ENCODE assay signal across 23 cellular contexts in the genomic region with DNA sequence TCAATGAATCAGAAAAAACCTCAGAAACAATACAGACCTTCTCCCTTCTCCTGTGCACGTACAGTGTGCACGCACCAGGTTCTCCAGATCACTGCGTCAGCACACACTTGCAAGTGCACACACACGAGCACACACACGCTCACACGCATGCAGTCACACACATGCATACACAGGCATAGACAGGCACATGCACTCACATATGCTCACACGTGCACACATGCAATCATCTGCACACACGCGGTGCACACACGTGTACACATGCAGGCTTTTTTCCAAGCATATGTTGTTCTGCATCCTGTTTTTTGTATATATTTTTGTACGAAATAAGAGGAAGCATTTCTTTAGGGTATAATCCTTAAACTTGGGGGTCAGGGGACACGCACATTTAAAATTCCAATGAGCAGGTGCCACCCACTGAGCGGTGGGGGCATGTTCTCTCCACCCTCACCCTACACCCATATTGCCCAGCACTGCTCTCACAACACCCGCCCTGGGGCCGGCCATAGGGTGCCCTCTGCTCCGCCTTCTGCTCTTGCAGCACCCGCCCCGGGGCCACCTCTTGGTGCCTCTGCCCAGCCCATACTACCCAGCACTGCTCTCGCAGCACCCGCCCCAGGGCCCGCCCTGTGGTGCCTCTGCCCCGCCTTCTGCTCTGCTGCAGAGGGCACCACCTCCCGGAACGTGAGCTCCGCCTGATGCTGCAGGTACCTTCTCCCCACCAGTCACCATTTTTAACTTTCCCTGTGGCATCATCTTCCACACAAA. TPM values are rescaled to one million over a fixed set of nuclear protein-coding genes. Genes with fewer than 3 reads are reported as not detected.
DNase-seq lines count a peak whose midpoint lies in the region; ATAC-seq, FAIRE-seq and TF ChIP-seq lines count a peak whose summit lies in the region.
"Had no signal": no experiment of that assay in that cellular context is flagged by ENCODE, and none has a peak within 500 bp of the region (broad histone marks: within the 10 kb centered on the region; RNA-seq: fewer than 3 reads in every experiment).

No MANE protein-coding gene starts in this region.

- H3K4me2 ChIP-seq in HCT116 (ENCODE audit: low read length) (no peak overlapping the region), K562 (ENCODE audit: insufficient read depth, low read length) (no peak overlapping the region)

- H3K4me1 ChIP-seq in HCT116 (ENCODE audit: control insufficient read depth in 1 of 2, insufficient read depth in 2 of 2, low read length in 2 of 2): 0 out of 4 replicates have a peak, but pooled peaks cover 0 to 2% of the 10 kb centered on the region in 2 experiments
- H3K4me1 ChIP-seq in K562 (replicated peaks in 1 of 2; ENCODE audit: control insufficient read depth in 2 of 2, insufficient read depth in 2 of 2, low read length in 2 of 2): peaks cover 0 to 11% of the 10 kb centered on the region in 2 experiments; a peak in 2 of 5 replicates
- H3K4me1 ChIP-seq: breast epithelium, pancreas, right lobe of liver had no signal

- H4K20me1 ChIP-seq in HCT116 (ENCODE audit: insufficient read depth) (peaks cover 15% of the 10 kb centered on the region; the same call in 1 of the 2 replicates), K562 (replicated peaks; ENCODE audit: control insufficient read depth, insufficient read depth, low read length) (peaks cover 17% of the 10 kb centered on the region)

- H3K4me3 ChIP-seq in HCT116 (replicated peaks in 1 of 2; ENCODE audit: low read depth in 1 of 2, low read length in 2 of 2): no peak overlapping the region
- no peak overlapping the region for H3K4me3 ChIP-seq in K562
- H3K4me3 ChIP-seq: breast epithelium, pancreas, right lobe of liver had no signal

- no peak overlapping the region for H3K4me3 Mint-ChIP-seq in memory B cell
- H3K4me3 Mint-ChIP-seq: CD4-positive, alpha-beta T cell; IgD-negative memory B cell; naive thymus-derived CD4-positive, alpha-beta T cell had no signal

- RAD21 ChIA-PET in HCT116 (lab: Charles Lee; ENCODE audit: low non-redundant PET in 1 of 2, low total read pairs in 2 of 2, uncharacterized antibody in 2 of 2, unreplicated experiment in 2 of 2): no interaction called here

- peak overlapping the region; percentile 26 for H3K27ac Mint-ChIP-seq in memory B cell
- H3K27ac Mint-ChIP-seq: CD4-positive, alpha-beta T cell had no signal

- DNase-seq in Caki2 (ENCODE audit: low read depth): peak; percentile 23
- no peak for DNase-seq in HCT116 (ENCODE audit: low read depth, low spot score)
- DNase-seq in K562 (ENCODE audit: extremely low read depth in 1 of 4, low spot score in 3 of 4): no peak
- DNase-seq in memory B cell (ENCODE audit: low spot score in 2 of 2): no peak
- DNase-seq in DMS79 (lab: John Stamatoyannopoulos, UW): no peak
- no peak for DNase-seq in activated CD4-positive, alpha-beta T cell treated with anti-CD3 and anti-CD28 coated beads, Interleukin-2, amount 50 U/mL, for 48 hours
- DNase-seq: activated CD8-positive, alpha-beta memory T cell treated with anti-CD3 and anti-CD28 coated beads for 24 hours; activated naive CD4-positive, alpha-beta T cell treated with Interleukin-2 at 50 U/mL for 16 hours; activated T-cell treated with anti-CD3 and anti-CD28 coated beads, Interleukin-2, amount 50 U/mL, for 48 hours; amniotic stem cell; CD4-positive, alpha-beta T cell; DMS53; left cardiac atrium; naive thymus-derived CD4-positive, alpha-beta T cell; pancreas; right lobe of liver; RPMI8226; stimulated activated CD8-positive, alpha-beta memory T cell treated with anti-CD3 and anti-CD28 coated beads, Interleukin-4, amount 100 ng/mL, for 48 hours had no signal

- FAIRE-seq in K562 (lab: Jason Lieb, UNC): no peak
- FAIRE-seq: endometrium, pancreas had no signal

- intact Hi-C loops in HCT116 (cut with micrococcal nuclease) (no loop called here), K562 (cut with micrococcal nuclease) (no loop called here)

- no peaks in the 10 kb centered on the region for H3K27me3 Mint-ChIP-seq in memory B cell
- H3K27me3 Mint-ChIP-seq: CD4-positive, alpha-beta T cell; IgD-negative memory B cell; naive thymus-derived CD4-positive, alpha-beta T cell had no signal

- peaks cover 94% of the 10 kb centered on the region for H3K79me2 ChIP-seq in HCT116 (ENCODE audit: insufficient read depth, low read length)
- peaks cover 20% of the 10 kb centered on the region; the same call in 2 of the 3 replicates for H3K79me2 ChIP-seq in K562 (ENCODE audit: control insufficient read depth, insufficient read depth, low read length)

- in situ Hi-C loops in Caki2 (cut with HindIII; ENCODE audit: low pct_unique_long_range_greater_than_20kb, low sequenced_read_pairs) (no loop called here), K562 (cut with MboI) (no loop called here)

- no peak overlapping the region for H3K27ac ChIP-seq in HCT116 (ENCODE audit: low read depth, low read length)
- no peak overlapping the region for H3K27ac ChIP-seq in K562 (ENCODE audit: extremely low read depth, low read depth, low read length)
- H3K27ac ChIP-seq: breast epithelium, pancreas, right lobe of liver had no signal

- TF ChIP-seq POLR2A in HCT116 (IDR thresholded peaks at IDR 0.05; ENCODE audit: borderline replicate concordance, extremely low read depth, insufficient read depth, insufficient read length) (no peak), K562 (conservative IDR thresholded peaks at IDR 0.05) (no peak)

- peaks cover 4% of the 10 kb centered on the region for H3K9me1 ChIP-seq in K562 (ENCODE audit: control insufficient read depth, insufficient read depth, low read length)

- H3K9ac ChIP-seq in HCT116 (ENCODE audit: low read length) (no peak overlapping the region), K562 (ENCODE audit: insufficient read depth in 1 of 2, low read depth in 2 of 2, low read length in 2 of 2) (no peak overlapping the region)

- TF ChIP-seq CTCF in HCT116 (IDR thresholded peaks at IDR 0.05 in 2 of 3, conservative IDR thresholded peaks at IDR 0.05 in 1 of 3; ENCODE audit: borderline replicate concordance in 1 of 3, insufficient read depth in 1 of 3, low read depth in 2 of 3, low read length in 2 of 3) (no peak), K562 (IDR thresholded peaks at IDR 0.05 in 2 of 3, conservative IDR thresholded peaks at IDR 0.05 in 1 of 3; ENCODE audit: insufficient read depth in 2 of 3, low read depth in 1 of 3, low read length in 3 of 3) (no peak)

- H3K9me2 ChIP-seq in HCT116 (ENCODE audit: insufficient read depth): no peaks in the 10 kb centered on the region

- POLR2A ChIA-PET in HCT116 (lab: Charles Lee) (no interaction called here), K562 (lab: Yijun Ruan, JAX) (interaction anchor here (1.2 kb wide), 1 partner anchor 84 kb away, joined by 3 read pairs; no protein-coding TSS in a partner anchor)

- no peaks in the 10 kb centered on the region for H3K9me3 Mint-ChIP-seq in memory B cell
- H3K9me3 Mint-ChIP-seq: CD4-positive, alpha-beta T cell; IgD-negative memory B cell had no signal

- WGBS in K562 (ENCODE audit: insufficient coverage, low coverage, missing lambda C conversion rate): 95% methylated on average over 16 of the region's 25 CpGs

- H3K4me1 Mint-ChIP-seq in memory B cell: peaks cover 4% of the 10 kb centered on the region

- peaks cover 35% of the 10 kb centered on the region for H3K36me3 Mint-ChIP-seq in memory B cell

- no peak for TF ChIP-seq EP300 in K562 (IDR thresholded peaks at IDR 0.05; ENCODE audit: low read length)

- H2AFZ ChIP-seq in HCT116 (ENCODE audit: low read depth, low read length, poor library complexity, severe bottlenecking): no peak overlapping the region
- no peak overlapping the region for H2AFZ ChIP-seq in K562 (ENCODE audit: low read depth, low read length)

- H3K27me3 ChIP-seq in HCT116 (ENCODE audit: insufficient read depth, low read length): no peaks in the 10 kb centered on the region
- no peaks in the 10 kb centered on the region for H3K27me3 ChIP-seq in K562 (ENCODE audit: control insufficient read depth in 2 of 2, insufficient read depth in 2 of 2, low read length in 2 of 2)
- H3K27me3 ChIP-seq: breast epithelium, pancreas, right lobe of liver had no signal

- CTCF ChIA-PET in HCT116 (lab: Charles Lee) (interaction anchor here (1.5 kb wide), 1 partner anchor 25 kb away, joined by 3 read pairs; no protein-coding TSS in a partner anchor), K562 (lab: Yijun Ruan, JAX; ENCODE audit: low intra/inter-chr PET ratio) (no interaction called here)

- TF ChIP-seq RAD21 in HCT116 (IDR thresholded peaks at IDR 0.05; ENCODE audit: low read depth) (no peak), K562 (CRISPR knock-in tag; conservative IDR thresholded peaks at IDR 0.05 in 1 of 2, IDR thresholded peaks at IDR 0.05 in 1 of 2) (no peak)

- no peaks in the 10 kb centered on the region for H3K9me3 ChIP-seq in HCT116 (ENCODE audit: control insufficient read depth in 1 of 2, insufficient read depth in 1 of 2, low read depth in 1 of 2, low read length in 2 of 2)
- H3K9me3 ChIP-seq in K562 (replicated peaks; ENCODE audit: control insufficient read depth, insufficient read depth, low read depth, low read length): no peaks in the 10 kb centered on the region
- H3K9me3 ChIP-seq: breast epithelium, pancreas, right lobe of liver had no signal

- H3K36me3 ChIP-seq in HCT116 (ENCODE audit: control insufficient read depth in 1 of 2, insufficient read depth in 2 of 2, low read length in 2 of 2): peaks cover 41 to 54% of the 10 kb centered on the region in 2 experiments
- peaks cover 89% of the 10 kb centered on the region for H3K36me3 ChIP-seq in K562 (ENCODE audit: control insufficient read depth, insufficient read depth, low read length)
- H3K36me3 ChIP-seq: breast epithelium had no signal

- ATAC-seq in HCT116 (peak; percentile 99), K562 (no peak), memory B cell (ENCODE audit: low read depth) (no peak), HG02571 (IDR thresholded peaks at IDR 0.05; ENCODE audit: unreplicated experiment) (no peak), GM21528 (IDR thresholded peaks at IDR 0.05; ENCODE audit: low FRiP score, unreplicated experiment) (no peak)
- ATAC-seq: left cardiac atrium; naive thymus-derived CD4-positive, alpha-beta T cell had no signal

- no TSS peak for BruUV-seq in HCT116 (replicated peaks; lab: Mats Ljungman, UMichigan)
- BruUV-seq in K562 (replicated peaks; lab: Mats Ljungman, UMichigan): no TSS peak

RNA-seq across cellular contexts. Expression of a gene that starts 20.9 kb away (rescaled TPM):
- 28.1 and 38.3 TPM in 2 replicates for total RNA-seq in Caki2 (2014; rRNA removed; shearing (Covaris generic); ENCODE audit: low replicate concordance)
- total RNA-seq in HCT116 (2021; ENCODE audit: unreplicated experiment) (107 TPM), K562 (2014; rRNA removed) (52.7 and 59.4 TPM in 2 replicates), K562 (2014; rRNA removed; fragmentation: Illumina TruSeq; extraction: Trizol) (17.9 and 25.5 TPM in 2 replicates), K562 (2015; rRNA removed; fragmentation: Illumina TruSeq; extraction: Trizol) (31.8 and 32.8 TPM in 2 replicates), K562 (2021) (62.8 and 68.1 TPM in 2 replicates)
- polyA plus RNA-seq in HCT116 (2012): 52.5 and 56.9 TPM in 2 replicates
- total RNA-seq in K562 (2011; cell fraction: chromatin; rRNA removed; ENCODE audit: low replicate concordance): 250 and 422 TPM in 2 replicates
- 176 and 189 TPM in 2 replicates for total RNA-seq in K562 (2011; cell fraction: nucleolus; rRNA removed)
- total RNA-seq in K562 (2011; cell fraction: nucleoplasm; rRNA removed): 187 and 203 TPM in 2 replicates
- polyA plus RNA-seq in K562 (2011; rRNA removed) (23.7 and 24.9 TPM in 2 replicates), K562 (2014; fragmentation: Illumina TruSeq; extraction: Trizol) (37.3 and 48.5 TPM in 2 replicates), K562 (2014; fragmentation: Nextera tagmentation; extraction: Ambion mirVana) (1 to 10 TPM; 1.3 to 2.5 TPM), K562 (2014; rRNA removed) (53.5 and 63.4 TPM in 2 replicates)
- 17.9 and 23.5 TPM in 2 replicates for polyA plus RNA-seq in K562 (2011; cell fraction: cytosol; rRNA removed)
- 66.5 and 112 TPM in 2 replicates for polyA plus RNA-seq in K562 (2011; cell fraction: nucleus; rRNA removed)
- 35.3 and 39.1 TPM in 2 replicates for polyA plus RNA-seq in K562 (2012)
- 19.2 and 19.3 TPM in 2 replicates for polyA minus RNA-seq in K562 (2011; rRNA and poly(A)+ RNA removed)
- 18.8 and 24.5 TPM in 2 replicates for polyA minus RNA-seq in K562 (2011; cell fraction: cytosol; rRNA and poly(A)+ RNA removed)
- 33.5 and 52.0 TPM in 2 replicates for polyA minus RNA-seq in K562 (2011; cell fraction: nucleus; rRNA and poly(A)+ RNA removed)
